1 cellular context compared by ENCODE assay signal in genomic region chr15:31296304-31297220, GRCh38.
A peak's percentile ranks its signal among the peaks of the same experiment; 100 is the strongest.
TF ChIP-seq lines count a peak whose summit lies in the region.

No MANE protein-coding gene starts in this region.

TF ChIP-seq in HepG2, 621 proteins besides CTCF, POLR2A, EP300 and RAD21 (continued from another document and continues in another):
- no peak for TF ChIP-seq BCLAF1 (IDR thresholded peaks at IDR 0.05)
- no peak for TF ChIP-seq SETDB1 (CRISPR knock-in tag; IDR thresholded peaks at IDR 0.05; ENCODE audit: borderline replicate concordance)
- no peak for TF ChIP-seq ATF6 (CRISPR knock-in tag; conservative IDR thresholded peaks at IDR 0.05)
- TF ChIP-seq HMG20A (CRISPR knock-in tag; IDR thresholded peaks at IDR 0.05; ENCODE audit: borderline replicate concordance), result peak; percentile 94
- no peak for TF ChIP-seq TEF (CRISPR knock-in tag; IDR thresholded peaks at IDR 0.05)
- no peak for TF ChIP-seq ATF5 (CRISPR knock-in tag; IDR thresholded peaks at IDR 0.05; ENCODE audit: low read depth)
- no peak for TF ChIP-seq U2AF2 (IDR thresholded peaks at IDR 0.05; ENCODE audit: low read depth, low read length)
- TF ChIP-seq KLF13 (CRISPR knock-in tag; IDR thresholded peaks at IDR 0.05), result no peak
- no peak for TF ChIP-seq KLF15 (CRISPR knock-in tag; IDR thresholded peaks at IDR 0.05; ENCODE audit: borderline replicate concordance)
- peak; percentile 47; the same call in 1 of the 2 replicates for TF ChIP-seq YEATS2 (CRISPR knock-in tag; IDR thresholded peaks at IDR 0.05; ENCODE audit: borderline replicate concordance)
- peak; percentile 95 for TF ChIP-seq ISL2 (CRISPR knock-in tag; IDR thresholded peaks at IDR 0.05)
- TF ChIP-seq ZNF737 (CRISPR knock-in tag; IDR thresholded peaks at IDR 0.05; ENCODE audit: borderline replicate concordance), result no peak
- TF ChIP-seq CBX2 (IDR thresholded peaks at IDR 0.05; ENCODE audit: low read depth, low read length), result no peak
- TF ChIP-seq CBX2 (CRISPR knock-in tag; IDR thresholded peaks at IDR 0.05; ENCODE audit: low read depth), result no peak
- TF ChIP-seq RNF2 (conservative IDR thresholded peaks at IDR 0.05; ENCODE audit: low read depth), result 0 out of 2 replicates have a peak, but pooled peaks have one; percentile 41
- TF ChIP-seq BORCS8-MEF2B (CRISPR knock-in tag; IDR thresholded peaks at IDR 0.05), result no peak
- TF ChIP-seq NR2F2 (IDR thresholded peaks at IDR 0.05; ENCODE audit: borderline replicate concordance, low read depth), result peak; percentile 92
- peak; percentile 31; the same call in 1 of the 2 replicates for TF ChIP-seq NFKB2 (CRISPR knock-in tag; IDR thresholded peaks at IDR 0.05; ENCODE audit: borderline replicate concordance)
- no peak for TF ChIP-seq ZNF30 (CRISPR knock-in tag; IDR thresholded peaks at IDR 0.05)
- no peak for TF ChIP-seq MTERF4 (CRISPR knock-in tag; IDR thresholded peaks at IDR 0.05)
- no peak for TF ChIP-seq PCBP1 (IDR thresholded peaks at IDR 0.05; ENCODE audit: borderline replicate concordance, low read depth, low read length)
- TF ChIP-seq NR2C2 (CRISPR knock-in tag; IDR thresholded peaks at IDR 0.05; ENCODE audit: borderline replicate concordance), result peak; percentile 89
- peak; percentile 71 for TF ChIP-seq ZMYM2 (CRISPR knock-in tag; IDR thresholded peaks at IDR 0.05)
- TF ChIP-seq NBN (conservative IDR thresholded peaks at IDR 0.05), result no peak
- no peak for TF ChIP-seq PREB (CRISPR knock-in tag; IDR thresholded peaks at IDR 0.05)
- TF ChIP-seq ZBTB2 (CRISPR knock-in tag; IDR thresholded peaks at IDR 0.05; ENCODE audit: low read depth), result no peak
- no peak for TF ChIP-seq FIP1L1 (IDR thresholded peaks at IDR 0.05; ENCODE audit: borderline replicate concordance, insufficient read depth, low read depth, low read length)
- TF ChIP-seq CCAR2 (optimal IDR thresholded peaks at IDR 0.05; ENCODE audit: low read depth, low read length), result no peak
- no peak for TF ChIP-seq NRL (CRISPR knock-in tag; IDR thresholded peaks at IDR 0.05; ENCODE audit: borderline replicate concordance)
- no peak for TF ChIP-seq ZNF597 (CRISPR knock-in tag; IDR thresholded peaks at IDR 0.05)
- no peak for TF ChIP-seq HOXA9 (CRISPR knock-in tag; IDR thresholded peaks at IDR 0.05; ENCODE audit: borderline replicate concordance)
- TF ChIP-seq MATR3 (CRISPR knock-in tag; IDR thresholded peaks at IDR 0.05), result no peak
- peak; percentile 98 for TF ChIP-seq CEBPG (CRISPR knock-in tag; IDR thresholded peaks at IDR 0.05)
- TF ChIP-seq ONECUT2 (CRISPR knock-in tag; IDR thresholded peaks at IDR 0.05), result peak; percentile 66; the same call in 1 of the 2 replicates
- no peak for TF ChIP-seq NONO (IDR thresholded peaks at IDR 0.05)
- peak; percentile 93 for TF ChIP-seq NONO (CRISPR knock-in tag; conservative IDR thresholded peaks at IDR 0.05)
- no peak for TF ChIP-seq PRMT3 (CRISPR knock-in tag; IDR thresholded peaks at IDR 0.05; ENCODE audit: borderline replicate concordance, low read depth)
- TF ChIP-seq NCOA1 (CRISPR knock-in tag; IDR thresholded peaks at IDR 0.05), result no peak
- TF ChIP-seq ZNF225 (CRISPR knock-in tag; IDR thresholded peaks at IDR 0.05), result no peak
- peak; percentile 78; the same call in 1 of the 2 replicates for TF ChIP-seq TBX3 (IDR thresholded peaks at IDR 0.05; ENCODE audit: borderline replicate concordance)
- peak; percentile 36; the same call in 1 of the 2 replicates for TF ChIP-seq EHMT2 (IDR thresholded peaks at IDR 0.05; ENCODE audit: borderline replicate concordance, low read depth, low read length)
- 0 out of 2 replicates have a peak, but pooled peaks have one; percentile 40 for TF ChIP-seq EED (CRISPR knock-in tag; IDR thresholded peaks at IDR 0.05)
- no peak for TF ChIP-seq HCFC1 (IDR thresholded peaks at IDR 0.05; ENCODE audit: low read depth, low read length)
- no peak for TF ChIP-seq ATRX (CRISPR knock-in tag; IDR thresholded peaks at IDR 0.05; ENCODE audit: borderline replicate concordance)
- TF ChIP-seq NR0B2 (CRISPR knock-in tag; IDR thresholded peaks at IDR 0.05), result no peak
- TF ChIP-seq ZFP82 (CRISPR knock-in tag; IDR thresholded peaks at IDR 0.05; ENCODE audit: borderline replicate concordance), result no peak
- TF ChIP-seq ATF7 (IDR thresholded peaks at IDR 0.05), result no peak
- TF ChIP-seq ATF7 (CRISPR knock-in tag; IDR thresholded peaks at IDR 0.05), result peak; percentile 72
- no peak; the same call in 1 of the 2 replicates for TF ChIP-seq PHF20 (CRISPR knock-in tag; IDR thresholded peaks at IDR 0.05)
- peak; percentile 79; the same call in 1 of the 2 replicates for TF ChIP-seq ARID4A (CRISPR knock-in tag; IDR thresholded peaks at IDR 0.05; ENCODE audit: borderline replicate concordance)
- TF ChIP-seq ZFYVE20 (CRISPR knock-in tag; IDR thresholded peaks at IDR 0.05; ENCODE audit: borderline replicate concordance, low read depth), result no peak
- peak; percentile 61 for TF ChIP-seq ZFY (CRISPR knock-in tag; IDR thresholded peaks at IDR 0.05)
